In the genomic region with DNA sequence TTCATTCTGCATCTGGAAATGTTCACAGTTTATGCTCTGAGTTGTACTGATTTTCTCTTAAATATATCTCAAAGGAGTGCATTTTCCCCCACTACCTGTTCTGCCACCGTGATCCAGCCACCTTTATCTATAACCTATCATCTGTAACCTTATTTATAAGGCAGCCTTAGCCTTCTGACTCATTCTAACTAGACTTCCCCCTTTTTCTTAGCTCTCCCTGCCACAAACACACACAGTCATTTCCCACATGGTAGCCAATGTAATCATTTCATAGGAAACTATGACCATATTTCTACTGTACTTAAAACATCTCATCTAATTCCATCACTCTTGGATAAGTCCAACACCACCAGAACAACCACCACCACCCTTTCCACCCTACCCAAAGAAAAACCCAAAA, we compare ENCODE assay signal across 2 cellular contexts.
TF ChIP-seq lines count a peak whose summit lies in the region.

No MANE protein-coding gene starts in this region.

TF ChIP-seq in H1, 55 proteins besides CTCF, POLR2A, EP300 and RAD21 (continues in another document):
- TF ChIP-seq ASH2L (IDR thresholded peaks at IDR 0.05; ENCODE audit: low read length) (no peak), SRF (IDR thresholded peaks at IDR 0.05; ENCODE audit: low read depth, low read length) (no peak), NANOG (IDR thresholded peaks at IDR 0.05; ENCODE audit: insufficient read depth, low read depth, low read length, poor library complexity, severe bottlenecking) (no peak), YY1 (IDR thresholded peaks at IDR 0.05; ENCODE audit: low read depth, low read length) (no peak), GTF2F1 (IDR thresholded peaks at IDR 0.05; ENCODE audit: borderline replicate concordance, low read depth, low read length) (no peak), MAFK (IDR thresholded peaks at IDR 0.05; ENCODE audit: low read depth, low read length) (no peak), CTBP2 (IDR thresholded peaks at IDR 0.05; ENCODE audit: borderline replicate concordance, insufficient read depth, insufficient read length, low read length) (no peak), CREB1 (IDR thresholded peaks at IDR 0.05) (no peak), TAF7 (optimal IDR thresholded peaks at IDR 0.05; ENCODE audit: borderline replicate concordance, low read depth, low read length) (no peak), BCL11A (IDR thresholded peaks at IDR 0.05; ENCODE audit: low read depth in 2 of 2, low read length in 2 of 2) (no peak), SIN3A (conservative IDR thresholded peaks at IDR 0.05 in 1 of 2, IDR thresholded peaks at IDR 0.05 in 1 of 2; ENCODE audit: low read depth in 1 of 2, low read length in 2 of 2) (no peak)
- TF ChIP-seq, protein P1, sequence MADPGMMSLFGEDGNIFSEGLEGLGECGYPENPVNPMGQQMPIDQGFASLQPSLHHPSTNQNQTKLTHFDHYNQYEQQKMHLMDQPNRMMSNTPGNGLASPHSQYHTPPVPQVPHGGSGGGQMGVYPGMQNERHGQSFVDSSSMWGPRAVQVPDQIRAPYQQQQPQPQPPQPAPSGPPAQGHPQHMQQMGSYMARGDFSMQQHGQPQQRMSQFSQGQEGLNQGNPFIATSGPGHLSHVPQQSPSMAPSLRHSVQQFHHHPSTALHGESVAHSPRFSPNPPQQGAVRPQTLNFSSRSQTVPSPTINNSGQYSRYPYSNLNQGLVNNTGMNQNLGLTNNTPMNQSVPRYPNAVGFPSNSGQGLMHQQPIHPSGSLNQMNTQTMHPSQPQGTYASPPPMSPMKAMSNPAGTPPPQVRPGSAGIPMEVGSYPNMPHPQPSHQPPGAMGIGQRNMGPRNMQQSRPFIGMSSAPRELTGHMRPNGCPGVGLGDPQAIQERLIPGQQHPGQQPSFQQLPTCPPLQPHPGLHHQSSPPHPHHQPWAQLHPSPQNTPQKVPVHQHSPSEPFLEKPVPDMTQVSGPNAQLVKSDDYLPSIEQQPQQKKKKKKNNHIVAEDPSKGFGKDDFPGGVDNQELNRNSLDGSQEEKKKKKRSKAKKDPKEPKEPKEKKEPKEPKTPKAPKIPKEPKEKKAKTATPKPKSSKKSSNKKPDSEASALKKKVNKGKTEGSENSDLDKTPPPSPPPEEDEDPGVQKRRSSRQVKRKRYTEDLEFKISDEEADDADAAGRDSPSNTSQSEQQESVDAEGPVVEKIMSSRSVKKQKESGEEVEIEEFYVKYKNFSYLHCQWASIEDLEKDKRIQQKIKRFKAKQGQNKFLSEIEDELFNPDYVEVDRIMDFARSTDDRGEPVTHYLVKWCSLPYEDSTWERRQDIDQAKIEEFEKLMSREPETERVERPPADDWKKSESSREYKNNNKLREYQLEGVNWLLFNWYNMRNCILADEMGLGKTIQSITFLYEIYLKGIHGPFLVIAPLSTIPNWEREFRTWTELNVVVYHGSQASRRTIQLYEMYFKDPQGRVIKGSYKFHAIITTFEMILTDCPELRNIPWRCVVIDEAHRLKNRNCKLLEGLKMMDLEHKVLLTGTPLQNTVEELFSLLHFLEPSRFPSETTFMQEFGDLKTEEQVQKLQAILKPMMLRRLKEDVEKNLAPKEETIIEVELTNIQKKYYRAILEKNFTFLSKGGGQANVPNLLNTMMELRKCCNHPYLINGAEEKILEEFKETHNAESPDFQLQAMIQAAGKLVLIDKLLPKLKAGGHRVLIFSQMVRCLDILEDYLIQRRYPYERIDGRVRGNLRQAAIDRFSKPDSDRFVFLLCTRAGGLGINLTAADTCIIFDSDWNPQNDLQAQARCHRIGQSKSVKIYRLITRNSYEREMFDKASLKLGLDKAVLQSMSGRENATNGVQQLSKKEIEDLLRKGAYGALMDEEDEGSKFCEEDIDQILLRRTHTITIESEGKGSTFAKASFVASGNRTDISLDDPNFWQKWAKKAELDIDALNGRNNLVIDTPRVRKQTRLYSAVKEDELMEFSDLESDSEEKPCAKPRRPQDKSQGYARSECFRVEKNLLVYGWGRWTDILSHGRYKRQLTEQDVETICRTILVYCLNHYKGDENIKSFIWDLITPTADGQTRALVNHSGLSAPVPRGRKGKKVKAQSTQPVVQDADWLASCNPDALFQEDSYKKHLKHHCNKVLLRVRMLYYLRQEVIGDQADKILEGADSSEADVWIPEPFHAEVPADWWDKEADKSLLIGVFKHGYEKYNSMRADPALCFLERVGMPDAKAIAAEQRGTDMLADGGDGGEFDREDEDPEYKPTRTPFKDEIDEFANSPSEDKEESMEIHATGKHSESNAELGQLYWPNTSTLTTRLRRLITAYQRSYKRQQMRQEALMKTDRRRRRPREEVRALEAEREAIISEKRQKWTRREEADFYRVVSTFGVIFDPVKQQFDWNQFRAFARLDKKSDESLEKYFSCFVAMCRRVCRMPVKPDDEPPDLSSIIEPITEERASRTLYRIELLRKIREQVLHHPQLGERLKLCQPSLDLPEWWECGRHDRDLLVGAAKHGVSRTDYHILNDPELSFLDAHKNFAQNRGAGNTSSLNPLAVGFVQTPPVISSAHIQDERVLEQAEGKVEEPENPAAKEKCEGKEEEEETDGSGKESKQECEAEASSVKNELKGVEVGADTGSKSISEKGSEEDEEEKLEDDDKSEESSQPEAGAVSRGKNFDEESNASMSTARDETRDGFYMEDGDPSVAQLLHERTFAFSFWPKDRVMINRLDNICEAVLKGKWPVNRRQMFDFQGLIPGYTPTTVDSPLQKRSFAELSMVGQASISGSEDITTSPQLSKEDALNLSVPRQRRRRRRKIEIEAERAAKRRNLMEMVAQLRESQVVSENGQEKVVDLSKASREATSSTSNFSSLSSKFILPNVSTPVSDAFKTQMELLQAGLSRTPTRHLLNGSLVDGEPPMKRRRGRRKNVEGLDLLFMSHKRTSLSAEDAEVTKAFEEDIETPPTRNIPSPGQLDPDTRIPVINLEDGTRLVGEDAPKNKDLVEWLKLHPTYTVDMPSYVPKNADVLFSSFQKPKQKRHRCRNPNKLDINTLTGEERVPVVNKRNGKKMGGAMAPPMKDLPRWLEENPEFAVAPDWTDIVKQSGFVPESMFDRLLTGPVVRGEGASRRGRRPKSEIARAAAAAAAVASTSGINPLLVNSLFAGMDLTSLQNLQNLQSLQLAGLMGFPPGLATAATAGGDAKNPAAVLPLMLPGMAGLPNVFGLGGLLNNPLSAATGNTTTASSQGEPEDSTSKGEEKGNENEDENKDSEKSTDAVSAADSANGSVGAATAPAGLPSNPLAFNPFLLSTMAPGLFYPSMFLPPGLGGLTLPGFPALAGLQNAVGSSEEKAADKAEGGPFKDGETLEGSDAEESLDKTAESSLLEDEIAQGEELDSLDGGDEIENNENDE (IDR thresholded peaks at IDR 0.05; ENCODE audit: insufficient replicate concordance, low read length) = no peak
- TF ChIP-seq, protein P2, sequence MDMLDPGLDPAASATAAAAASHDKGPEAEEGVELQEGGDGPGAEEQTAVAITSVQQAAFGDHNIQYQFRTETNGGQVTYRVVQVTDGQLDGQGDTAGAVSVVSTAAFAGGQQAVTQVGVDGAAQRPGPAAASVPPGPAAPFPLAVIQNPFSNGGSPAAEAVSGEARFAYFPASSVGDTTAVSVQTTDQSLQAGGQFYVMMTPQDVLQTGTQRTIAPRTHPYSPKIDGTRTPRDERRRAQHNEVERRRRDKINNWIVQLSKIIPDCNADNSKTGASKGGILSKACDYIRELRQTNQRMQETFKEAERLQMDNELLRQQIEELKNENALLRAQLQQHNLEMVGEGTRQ (IDR thresholded peaks at IDR 0.05; ENCODE audit: low read length) = no peak
- TF ChIP-seq, protein P3, sequence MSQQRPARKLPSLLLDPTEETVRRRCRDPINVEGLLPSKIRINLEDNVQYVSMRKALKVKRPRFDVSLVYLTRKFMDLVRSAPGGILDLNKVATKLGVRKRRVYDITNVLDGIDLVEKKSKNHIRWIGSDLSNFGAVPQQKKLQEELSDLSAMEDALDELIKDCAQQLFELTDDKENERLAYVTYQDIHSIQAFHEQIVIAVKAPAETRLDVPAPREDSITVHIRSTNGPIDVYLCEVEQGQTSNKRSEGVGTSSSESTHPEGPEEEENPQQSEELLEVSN (IDR thresholded peaks at IDR 0.05) = no peak

TF ChIP-seq in SK-N-SH treated with all-trans-retinoic acid at 6 μM for 48 hours, 23 proteins besides CTCF, POLR2A, EP300 and RAD21:
- TF ChIP-seq, protein P4, sequence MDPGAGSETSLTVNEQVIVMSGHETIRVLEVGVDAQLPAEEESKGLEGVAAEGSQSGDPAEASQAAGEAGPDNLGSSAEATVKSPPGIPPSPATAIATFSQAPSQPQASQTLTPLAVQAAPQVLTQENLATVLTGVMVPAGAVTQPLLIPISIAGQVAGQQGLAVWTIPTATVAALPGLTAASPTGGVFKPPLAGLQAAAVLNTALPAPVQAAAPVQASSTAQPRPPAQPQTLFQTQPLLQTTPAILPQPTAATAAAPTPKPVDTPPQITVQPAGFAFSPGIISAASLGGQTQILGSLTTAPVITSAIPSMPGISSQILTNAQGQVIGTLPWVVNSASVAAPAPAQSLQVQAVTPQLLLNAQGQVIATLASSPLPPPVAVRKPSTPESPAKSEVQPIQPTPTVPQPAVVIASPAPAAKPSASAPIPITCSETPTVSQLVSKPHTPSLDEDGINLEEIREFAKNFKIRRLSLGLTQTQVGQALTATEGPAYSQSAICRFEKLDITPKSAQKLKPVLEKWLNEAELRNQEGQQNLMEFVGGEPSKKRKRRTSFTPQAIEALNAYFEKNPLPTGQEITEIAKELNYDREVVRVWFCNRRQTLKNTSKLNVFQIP (CRISPR knock-in tag; IDR thresholded peaks at IDR 0.05; ENCODE audit: borderline replicate concordance, low read depth) = no peak
- TF ChIP-seq CREB5 (CRISPR knock-in tag; IDR thresholded peaks at IDR 0.05; ENCODE audit: low read depth) (no peak), ESRRG (CRISPR knock-in tag; IDR thresholded peaks at IDR 0.05) (no peak), ZC3H10 (CRISPR knock-in tag; IDR thresholded peaks at IDR 0.05) (no peak), TCF4 (CRISPR knock-in tag; IDR thresholded peaks at IDR 0.05; ENCODE audit: borderline replicate concordance) (no peak)
